Comparison of ENCODE assay signal across 10 cellular contexts in genomic region chr4:81214144-81214517, GRCh38. TPM values are rescaled to one million over a fixed set of nuclear protein-coding genes. Genes with fewer than 3 reads are reported as not detected.
DNase-seq lines count a peak whose midpoint lies in the region; ATAC-seq, FAIRE-seq and TF ChIP-seq lines count a peak whose summit lies in the region.
"Had no signal": no experiment of that assay in that cellular context is flagged by ENCODE, and none has a peak within 500 bp of the region (broad histone marks: within the 10 kb centered on the region; RNA-seq: fewer than 3 reads in every experiment).

No MANE protein-coding gene starts in this region.

- H3K27me3 Mint-ChIP-seq in CD8-positive, alpha-beta T cell (ENCODE audit: low read depth), result peaks cover 42% of the 10 kb centered on the region
- peaks cover 33 to 41% of the 10 kb centered on the region in 2 donors for H3K27me3 Mint-ChIP-seq in T-cell

- H2AFZ ChIP-seq in parathyroid adenoma, result no peak overlapping the region

- no peaks in the 10 kb centered on the region for H3K27me3 ChIP-seq in CD8-positive, alpha-beta T cell (ENCODE audit: insufficient read depth, low read length)
- H3K27me3 ChIP-seq in esophagus muscularis mucosa, result peaks cover 0 to 7% (median 0%) of the 10 kb centered on the region in 4 donors
- H3K27me3 ChIP-seq in parathyroid adenoma (ENCODE audit: control insufficient read depth, insufficient read depth, low read length), result no peaks in the 10 kb centered on the region

- H3K4me3 ChIP-seq in CD8-positive, alpha-beta T cell (ENCODE audit: low read depth, low read length), result no peak overlapping the region
- H3K4me3 ChIP-seq in esophagus muscularis mucosa, result peak overlapping the region; percentile 69 to 84 (median 74)
- peak overlapping the region; percentile 33 for H3K4me3 ChIP-seq in parathyroid adenoma (ENCODE audit: low read depth, low read length)

- no peak for TF ChIP-seq POLR2A in esophagus muscularis mucosa (IDR thresholded peaks at IDR 0.05; ENCODE audit: low read depth)

- FAIRE-seq in GM19239 (lab: Jason Lieb, UNC), result no peak

- TF ChIP-seq EP300 in esophagus muscularis mucosa (IDR thresholded peaks at IDR 0.05), result no peak

- intact Hi-C loops in CD8-positive, alpha-beta T cell (cut with DNase I, micrococcal nuclease), result no loop called here
- intact Hi-C loops in esophagus muscularis mucosa (cut with DNase I), result loop anchor here (5.0 kb wide), 1 partner anchor 77 kb away; no protein-coding TSS in a partner anchor

- DNase-seq in CD8-positive, alpha-beta T cell, result no peak
- DNase-seq in T-cell, result no peak
- no peak for DNase-seq in esophagus muscularis mucosa (ENCODE audit: extremely low spot score)
- DNase-seq in activated effector memory CD4-positive, alpha-beta T cell treated with anti-CD3 and anti-CD28 coated beads, Interleukin-2, amount 50 U/mL, for 16 hours, result no peak
- DNase-seq in GM19239 (ENCODE audit: insufficient read length, low spot score), result no peak
- DNase-seq: gastrocnemius medialis had no signal

- H3K4me1 Mint-ChIP-seq in CD8-positive, alpha-beta T cell (ENCODE audit: low read depth), result peaks cover 13% of the 10 kb centered on the region
- H3K4me1 Mint-ChIP-seq in T-cell, result peaks cover 7 to 13% (median 12%) of the 10 kb centered on the region in 3 donors

- no peaks in the 10 kb centered on the region for H3K4me1 ChIP-seq in CD8-positive, alpha-beta T cell (ENCODE audit: insufficient read depth, low read length)
- H3K4me1 ChIP-seq in esophagus muscularis mucosa, result peaks cover 2 to 23% (median 20%) of the 10 kb centered on the region in 4 donors
- no peaks in the 10 kb centered on the region for H3K4me1 ChIP-seq in parathyroid adenoma
- H3K4me1 ChIP-seq: gastrocnemius medialis had no signal

- H3K4me2 ChIP-seq in parathyroid adenoma (ENCODE audit: low read length), result peak overlapping the region; percentile 76

- WGBS in esophagus muscularis mucosa, result 10% methylated on average over 7 of the region's 7 CpGs

- ATAC-seq in CD8-positive, alpha-beta T cell, result no peak
- no peak for ATAC-seq in T-cell (replicated peaks in 1 of 4)
- no peak for ATAC-seq in HG03045 (IDR thresholded peaks at IDR 0.05; ENCODE audit: unreplicated experiment)
- no peak for ATAC-seq in GM21381 (IDR thresholded peaks at IDR 0.05; ENCODE audit: unreplicated experiment)
- ATAC-seq: gastrocnemius medialis had no signal

- H3K36me3 ChIP-seq in CD8-positive, alpha-beta T cell (ENCODE audit: insufficient read depth, low read length), result no peaks in the 10 kb centered on the region
- H3K36me3 ChIP-seq in esophagus muscularis mucosa, result no peaks in the 10 kb centered on the region
- no peaks in the 10 kb centered on the region for H3K36me3 ChIP-seq in parathyroid adenoma (ENCODE audit: control insufficient read depth, insufficient read depth, low read length)
- H3K36me3 ChIP-seq: gastrocnemius medialis had no signal

- CTCF ChIA-PET in CD8-positive, alpha-beta T cell (lab: Charles Lee), result interaction anchor here (1.3 kb wide), 1 partner anchor 36 kb away, joined by 3 read pairs; no protein-coding TSS in a partner anchor
- CTCF ChIA-PET in T-cell (lab: Charles Lee), result interaction anchor here in 1 of 2 donors (0.7 kb wide), 1 partner anchor 9 kb away, joined by 5 read pairs; no protein-coding TSS in a partner anchor

- H3K9me3 Mint-ChIP-seq in CD8-positive, alpha-beta T cell, result peaks cover 2% of the 10 kb centered on the region
- peaks cover 0 to 6% (median 0%) of the 10 kb centered on the region in 3 donors for H3K9me3 Mint-ChIP-seq in T-cell

- H3K79me2 ChIP-seq in parathyroid adenoma, result no peaks in the 10 kb centered on the region

- H3K27ac Mint-ChIP-seq in CD8-positive, alpha-beta T cell, result no peak overlapping the region
- H3K27ac Mint-ChIP-seq in T-cell, result no peak overlapping the region
- H3K27ac Mint-ChIP-seq: activated naive CD4-positive, alpha-beta T cell treated with anti-CD3 and anti-CD28 coated beads, Interleukin-2, amount 50 U/mL, for 72 hours had no signal

- H3K9me3 ChIP-seq in CD8-positive, alpha-beta T cell (ENCODE audit: low read length), result no peaks in the 10 kb centered on the region
- H3K9me3 ChIP-seq in esophagus muscularis mucosa (no peaks in the 10 kb centered on the region), parathyroid adenoma (ENCODE audit: control insufficient read depth, low read length) (no peaks in the 10 kb centered on the region)
- H3K9me3 ChIP-seq: gastrocnemius medialis had no signal

- H3K9ac ChIP-seq in parathyroid adenoma, result no peak overlapping the region

- no peaks in the 10 kb centered on the region for H3K36me3 Mint-ChIP-seq in CD8-positive, alpha-beta T cell
- no peaks in the 10 kb centered on the region for H3K36me3 Mint-ChIP-seq in T-cell
- H3K36me3 Mint-ChIP-seq: activated naive CD4-positive, alpha-beta T cell treated with anti-CD3 and anti-CD28 coated beads, Interleukin-2, amount 50 U/mL, for 72 hours had no signal

- no peak for TF ChIP-seq CTCF in CD8-positive, alpha-beta T cell (IDR thresholded peaks at IDR 0.05)
- TF ChIP-seq CTCF in esophagus muscularis mucosa (IDR thresholded peaks at IDR 0.05), result no peak
- TF ChIP-seq CTCF in parathyroid adenoma (IDR thresholded peaks at IDR 0.05), result no peak

- H3K27ac ChIP-seq in CD8-positive, alpha-beta T cell (ENCODE audit: low read depth, low read length), result no peak overlapping the region
- peak overlapping the region; percentile 80 to 89 (median 87) for H3K27ac ChIP-seq in esophagus muscularis mucosa (replicated peaks in 1 of 4)
- H3K27ac ChIP-seq in parathyroid adenoma, result no peak overlapping the region
- H3K27ac ChIP-seq: gastrocnemius medialis had no signal

- peak overlapping the region; percentile 51 for H3K4me3 Mint-ChIP-seq in CD8-positive, alpha-beta T cell
- peak overlapping the region in 2 of 3 donors; percentile 39 to 56 for H3K4me3 Mint-ChIP-seq in T-cell

- POLR2A ChIA-PET in CD8-positive, alpha-beta T cell (lab: Charles Lee), result no interaction called here
- POLR2A ChIA-PET in T-cell (lab: Charles Lee), result no interaction called here

RNA-seq across cellular contexts. Expression of gene PRKG2, which starts 0.9 kb away (rescaled TPM):
- total RNA-seq in CD8-positive, alpha-beta T cell, result under 1 TPM; 0.33 to 0.78 TPM
- total RNA-seq in T-cell, result 1 to 10 TPM in 2 of 5 donors, under 1 TPM in 3; 0.49 to 2.9 (median 0.98) TPM
- total RNA-seq in esophagus muscularis mucosa, result 10 to 100 TPM in 1 of 4 donors, 1 to 10 TPM in 3; 7.3 to 11.2 (median 8.8) TPM

Comparison
In these comparisons a context has a peak if more than half of its experiments do, and no peak if none do; other contexts are left out.
1. H3K27ac ChIP-seq: peak in esophagus muscularis mucosa (4 of 4); none in CD8-positive, alpha-beta T cell (single experiment) and parathyroid adenoma (single experiment).